ENCODE assay signal across 26 cellular contexts in genomic region chr1:248808876-248809275, GRCh38. TPM values are rescaled to one million over a fixed set of nuclear protein-coding genes. Genes with fewer than 3 reads are reported as not detected.
"Had no signal": no experiment of that assay in that cellular context is flagged by ENCODE, and none has a peak within 500 bp of the region (broad histone marks: within the 10 kb centered on the region; RNA-seq: fewer than 3 reads in every experiment).

No MANE protein-coding gene starts in this region.

- DNase-seq: IMR-90, Karpas-422, KG1, MG63, NCI-H1092, NCI-H1105 treated with DMSO at 0.1 percent for 48 hours, NCI-H1417 treated with DMSO at 0.1 percent for 48 hours, NCI-H146, NCI-H1694 treated with DMSO at 0.1 percent for 48 hours, NCI-H1930, NCI-H2081 treated with DMSO at 0.1 percent for 48 hours, NCI-H2171, NCI-H226, NCI-H446, NCI-H510A, NCI-H524 treated with DMSO at 0.1 percent for 48 hours, NCI-H69, NCI-H774, PC-3, SHP77 treated with DMSO at 0.1 percent for 48 hours, SJCRH30 had no signal

- H3K4me1 ChIP-seq: SJCRH30 had no signal

- ATAC-seq: HepG2, Panc1, PC-3, SK-N-SH treated with all-trans-retinoic acid at 6 μM for 48 hours had no signal

- H3K9me3 ChIP-seq: MG63, SJCRH30 had no signal

- H3K4me3 ChIP-seq: MG63, SJCRH30 had no signal

- H3K27ac ChIP-seq: RWPE1, SJCRH30 had no signal

- H3K27me3 ChIP-seq: MG63, SJCRH30 had no signal

RNA-seq across cellular contexts. Expression of gene LYPD8, which starts 53.3 kb away (rescaled TPM):
- total RNA-seq: HepG2, IMR-90, OCI-LY7, PC-3 had no signal
